In the genomic region with DNA sequence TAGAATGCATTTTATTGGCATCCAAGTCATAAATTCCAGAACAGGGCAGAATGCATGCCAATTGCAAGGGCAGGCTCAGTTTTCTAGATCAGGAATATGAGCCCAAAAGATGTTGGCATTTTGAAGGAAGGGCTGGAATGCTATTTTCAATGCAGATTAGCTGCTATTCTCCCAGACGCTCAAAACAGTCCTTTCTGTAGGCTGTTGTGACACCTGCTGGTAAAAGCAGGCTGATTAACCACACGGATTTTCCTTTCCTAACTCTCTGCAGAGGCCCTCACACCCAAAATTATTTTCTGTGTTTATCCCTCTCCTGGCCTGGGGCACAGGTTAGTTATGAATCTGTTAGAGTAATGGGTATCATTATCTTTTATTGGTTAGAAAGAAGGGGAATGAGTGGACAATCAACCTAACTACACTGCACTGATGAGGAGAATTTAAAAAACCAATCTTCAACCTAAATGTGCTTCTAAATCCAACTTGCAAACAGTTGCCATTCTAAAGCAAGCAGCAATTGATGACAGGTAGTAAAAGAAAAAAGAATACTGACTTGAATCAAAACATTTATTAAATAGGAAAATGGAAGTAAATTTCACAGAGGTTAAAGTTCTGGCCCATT, we compare ENCODE assay signal across 9 cellular contexts.
DNase-seq lines count a peak whose midpoint lies in the region; FAIRE-seq and TF ChIP-seq lines count a peak whose summit lies in the region.
"Had no signal": no experiment of that assay in that cellular context is flagged by ENCODE, and none has a peak within 500 bp of the region (broad histone marks: within the 10 kb centered on the region; RNA-seq: fewer than 3 reads in every experiment).

No MANE protein-coding gene starts in this region.

- H3K4me3 Mint-ChIP-seq in activated T-helper 2 cell treated with anti-CD3 and anti-CD28 coated beads, Interferon-gamma antibody, Interleukin-2, Interleukin-4, amounts not matched to agents 10 μg/mL and 5 μg/mL and 100 μg/mL, durations not matched to agents 14 hours and 24 hours and 36 hours (ENCODE audit: low read depth), result no peak overlapping the region
- H3K4me3 Mint-ChIP-seq: naive thymus-derived CD8-positive, alpha-beta T cell had no signal

- no peaks in the 10 kb centered on the region for H3K4me1 Mint-ChIP-seq in activated T-helper 2 cell treated with anti-CD3 and anti-CD28 coated beads, Interferon-gamma antibody, Interleukin-2, Interleukin-4, amounts not matched to agents 10 μg/mL and 5 μg/mL and 100 μg/mL, durations not matched to agents 14 hours and 24 hours and 36 hours (ENCODE audit: low read depth)
- H3K4me1 Mint-ChIP-seq: naive thymus-derived CD8-positive, alpha-beta T cell had no signal

- no peak for TF ChIP-seq EP300 in ovary (IDR thresholded peaks at IDR 0.05)

- peak in 2 of 3 donors; percentile 31 to 50 for TF ChIP-seq CTCF in ovary (IDR thresholded peaks at IDR 0.05)

- H3K4me1 ChIP-seq in SJCRH30, result no peaks in the 10 kb centered on the region
- no peaks in the 10 kb centered on the region for H3K4me1 ChIP-seq in ovary (ENCODE audit: insufficient read depth)

- H3K27me3 ChIP-seq in SJCRH30 (no peaks in the 10 kb centered on the region; the same call in 1 of the 2 replicates), ovary (no peaks in the 10 kb centered on the region)

- H3K4me3 ChIP-seq in SJCRH30 (no peak overlapping the region), ovary (no peak overlapping the region)

- H3K9me3 ChIP-seq in SJCRH30 (replicated peaks), result no peaks in the 10 kb centered on the region
- H3K9me3 ChIP-seq in ovary, result no peaks in the 10 kb centered on the region

- WGBS in ovary, 3 donors, result 2 to 3% (median 2%) methylated on average over 2 of the region's 2 CpGs

- H3K27ac ChIP-seq in SJCRH30, result no peak overlapping the region
- H3K27ac ChIP-seq in ovary, result no peak overlapping the region

- FAIRE-seq in GM19239 (lab: Jason Lieb, UNC), result peak; percentile 76

- intact Hi-C loops in ovary (cut with DNase I), result no loop called here
- intact Hi-C loops in activated T-helper 2 cell treated with anti-CD3 and anti-CD28 coated beads, Interferon-gamma antibody, Interleukin-2, Interleukin-4, amounts not matched to agents 10 μg/mL and 5 μg/mL and 100 μg/mL, durations not matched to agents 14 hours and 24 hours and 36 hours (cut with micrococcal nuclease), result loop anchor here (2.0 to 10.0 kb wide), 2 partner anchors 164 to 1068 kb away; no protein-coding TSS in a partner anchor

- DNase-seq in DMS114 treated with DMSO at 0.1 percent for 48 hours (lab: John Stamatoyannopoulos, UW; ENCODE audit: unreplicated experiment) (peak; percentile 5), GM19239 (ENCODE audit: insufficient read length, low spot score) (peak; percentile 14), LHCN-M2 (ENCODE audit: low read depth) (peak; percentile 66), SJCRH30 (peak; percentile 20 to 69), fibroblast of gingiva (ENCODE audit: low read depth) (peak; percentile 62), ovary (peak in 2 of 5 donors; percentile 17 to 30), T-helper 9 cell (no peak)
- no peak for DNase-seq in activated T-helper 2 cell treated with anti-CD3 and anti-CD28 coated beads, Interferon-gamma antibody, Interleukin-2, Interleukin-4, amounts not matched to agents 10 μg/mL and 5 μg/mL and 100 μg/mL, durations not matched to agents 14 hours and 24 hours and 36 hours (ENCODE audit: low spot score)

- no peaks in the 10 kb centered on the region for H3K36me3 Mint-ChIP-seq in activated T-helper 2 cell treated with anti-CD3 and anti-CD28 coated beads, Interferon-gamma antibody, Interleukin-2, Interleukin-4, amounts not matched to agents 10 μg/mL and 5 μg/mL and 100 μg/mL, durations not matched to agents 14 hours and 24 hours and 36 hours (ENCODE audit: low read depth)
- H3K36me3 Mint-ChIP-seq: naive thymus-derived CD8-positive, alpha-beta T cell had no signal

- no peaks in the 10 kb centered on the region for H3K36me3 ChIP-seq in SJCRH30
- no peaks in the 10 kb centered on the region for H3K36me3 ChIP-seq in ovary

- no peaks in the 10 kb centered on the region for H3K9me3 Mint-ChIP-seq in activated T-helper 2 cell treated with anti-CD3 and anti-CD28 coated beads, Interferon-gamma antibody, Interleukin-2, Interleukin-4, amounts not matched to agents 10 μg/mL and 5 μg/mL and 100 μg/mL, durations not matched to agents 14 hours and 24 hours and 36 hours
- H3K9me3 Mint-ChIP-seq: naive thymus-derived CD8-positive, alpha-beta T cell had no signal

- H3K27me3 Mint-ChIP-seq in activated T-helper 2 cell treated with anti-CD3 and anti-CD28 coated beads, Interferon-gamma antibody, Interleukin-2, Interleukin-4, amounts not matched to agents 10 μg/mL and 5 μg/mL and 100 μg/mL, durations not matched to agents 14 hours and 24 hours and 36 hours (ENCODE audit: low read depth), result no peaks in the 10 kb centered on the region
- H3K27me3 Mint-ChIP-seq: naive thymus-derived CD8-positive, alpha-beta T cell had no signal

- TF ChIP-seq POLR2A in ovary (IDR thresholded peaks at IDR 0.05), result no peak

- H3K27ac Mint-ChIP-seq in activated T-helper 2 cell treated with anti-CD3 and anti-CD28 coated beads, Interferon-gamma antibody, Interleukin-2, Interleukin-4, amounts not matched to agents 10 μg/mL and 5 μg/mL and 100 μg/mL, durations not matched to agents 14 hours and 24 hours and 36 hours, result no peak overlapping the region
- H3K27ac Mint-ChIP-seq: naive thymus-derived CD8-positive, alpha-beta T cell had no signal

Comparison
In these comparisons a context has a peak if more than half of its experiments do, and no peak if none do; other contexts are left out.
1. DNase-seq: peak in DMS114 treated with DMSO at 0.1 percent for 48 hours (single experiment), GM19239 (single experiment), LHCN-M2 (single experiment), SJCRH30 (2 of 2) and fibroblast of gingiva (single experiment); none in activated T-helper 2 cell treated with anti-CD3 and anti-CD28 coated beads, Interferon-gamma antibody, Interleukin-2, Interleukin-4, amounts not matched to agents 10 μg/mL and 5 μg/mL and 100 μg/mL, durations not matched to agents 14 hours and 24 hours and 36 hours (single experiment) and T-helper 9 cell (single experiment).